8 cellular contexts compared by ENCODE assay signal in the genomic region with DNA sequence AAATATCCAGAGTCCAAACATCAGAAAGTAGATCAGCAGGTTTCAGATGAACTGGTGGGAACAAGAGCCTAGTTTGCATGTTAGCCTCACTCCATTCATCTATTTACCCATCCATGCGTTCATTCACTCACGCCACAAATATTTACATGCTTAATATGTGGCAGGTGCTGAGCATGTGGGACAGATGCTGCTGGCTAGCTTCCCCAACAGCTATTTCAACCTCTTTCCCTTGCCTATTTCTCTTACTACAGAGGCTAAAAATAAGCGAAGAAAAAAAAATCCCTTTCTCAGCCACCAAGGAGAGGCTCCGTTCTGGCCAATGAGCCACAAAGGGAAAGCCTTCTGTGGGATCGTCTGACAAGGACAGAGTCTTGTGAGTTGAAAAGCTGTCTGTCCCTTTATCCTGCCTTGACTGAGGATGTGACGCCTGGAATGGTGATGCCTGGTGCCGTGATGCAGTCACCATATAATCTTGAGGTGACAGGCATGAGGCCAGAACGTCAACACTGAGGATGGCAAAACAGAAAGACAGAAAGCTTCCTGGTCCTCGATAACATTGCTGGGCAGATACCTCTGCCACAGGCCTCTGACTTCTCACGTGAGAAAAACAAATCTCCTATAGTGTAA.
DNase-seq lines count a peak whose midpoint lies in the region; FAIRE-seq and TF ChIP-seq lines count a peak whose summit lies in the region.

No MANE protein-coding gene starts in this region.

- FAIRE-seq in GM18507 (lab: Jason Lieb, UNC) (peak; percentile 89), islet of Langerhans (lab: Jason Lieb, UNC) (peak; percentile 68)

- H3K36me3 Mint-ChIP-seq in endothelial cell (ENCODE audit: low read depth, unreplicated experiment): peaks cover 2% of the 10 kb centered on the region

- no peaks in the 10 kb centered on the region for H3K27me3 Mint-ChIP-seq in endothelial cell (ENCODE audit: unreplicated experiment)

- no peaks in the 10 kb centered on the region for H3K9me3 Mint-ChIP-seq in endothelial cell (ENCODE audit: unreplicated experiment)

- no peak for DNase-seq in GM18507 (ENCODE audit: extremely low spot score, insufficient read length, low read depth)
- peak; percentile 86 for DNase-seq in HFF-Myc (ENCODE audit: extremely low read depth, low read depth)
- peak; percentile 23 for DNase-seq in NCI-H128 (lab: John Stamatoyannopoulos, UW; ENCODE audit: unreplicated experiment)
- DNase-seq in 8988T: no peak
- DNase-seq in endothelial cell (ENCODE audit: low spot score): no peak
- no peak for DNase-seq in putamen (ENCODE audit: low spot score)
- DNase-seq in effector CD8-positive, alpha-beta T cell (lab: John Stamatoyannopoulos, UW): no peak

- H3K27ac Mint-ChIP-seq in endothelial cell (ENCODE audit: unreplicated experiment): no peak overlapping the region

- H3K4me1 Mint-ChIP-seq in endothelial cell (ENCODE audit: unreplicated experiment): peaks cover 3% of the 10 kb centered on the region

- TF ChIP-seq CTCF in HFF-Myc (IDR thresholded peaks at IDR 0.05; ENCODE audit: low read depth, low read length, missing control alignments): no peak
- no peak for TF ChIP-seq CTCF in endothelial cell (IDR thresholded peaks at IDR 0.05; ENCODE audit: unreplicated experiment)

- no peak overlapping the region for H3K4me3 Mint-ChIP-seq in endothelial cell (ENCODE audit: unreplicated experiment)

- peak overlapping the region; percentile 14; the same call in 1 of the 2 replicates for H3K4me3 ChIP-seq in HFF-Myc (replicated peaks; ENCODE audit: low read depth, low read length)

Comparison
In these comparisons a context has a peak if more than half of its experiments do, and no peak if none do; other contexts are left out.
1. DNase-seq: peak in HFF-Myc (single experiment) and NCI-H128 (single experiment); none in GM18507 (single experiment), 8988T (single experiment), endothelial cell (single experiment), putamen (single experiment) and effector CD8-positive, alpha-beta T cell (single experiment).